ENCODE assay signal across 1 cellular context in genomic region chr12:111171334-111171733, GRCh38.
TF ChIP-seq lines count a peak whose summit lies in the region.

No MANE protein-coding gene starts in this region.

TF ChIP-seq in H1, 55 proteins besides CTCF, POLR2A, EP300 and RAD21 (continued from another document):
- TF ChIP-seq CHD7 (IDR thresholded peaks at IDR 0.05; ENCODE audit: insufficient replicate concordance, low read length) (no peak), RFX5 (IDR thresholded peaks at IDR 0.05; ENCODE audit: borderline replicate concordance, low read depth, low read length) (no peak), CBX8 (IDR thresholded peaks at IDR 0.05; ENCODE audit: borderline replicate concordance, low read depth, low read length) (no peak), EGR1 (IDR thresholded peaks at IDR 0.05; ENCODE audit: borderline replicate concordance, low read depth, low read length) (no peak), GTF2F1 (IDR thresholded peaks at IDR 0.05; ENCODE audit: borderline replicate concordance, low read depth, low read length) (no peak), SP4 (IDR thresholded peaks at IDR 0.05; ENCODE audit: low read length) (no peak), CHD1 (IDR thresholded peaks at IDR 0.05; ENCODE audit: low read depth, low read length) (no peak), SAP30 (IDR thresholded peaks at IDR 0.05; ENCODE audit: insufficient read depth, insufficient replicate concordance, low read length) (no peak), RBBP5 (IDR thresholded peaks at IDR 0.05; ENCODE audit: borderline replicate concordance, low read depth, low read length) (no peak), BCL11A (IDR thresholded peaks at IDR 0.05; ENCODE audit: low read depth in 2 of 2, low read length in 2 of 2) (no peak), JUN (IDR thresholded peaks at IDR 0.05; ENCODE audit: low read depth, low read length) (no peak), USF2 (IDR thresholded peaks at IDR 0.05; ENCODE audit: low read length) (no peak)
- TF ChIP-seq, protein P1, sequence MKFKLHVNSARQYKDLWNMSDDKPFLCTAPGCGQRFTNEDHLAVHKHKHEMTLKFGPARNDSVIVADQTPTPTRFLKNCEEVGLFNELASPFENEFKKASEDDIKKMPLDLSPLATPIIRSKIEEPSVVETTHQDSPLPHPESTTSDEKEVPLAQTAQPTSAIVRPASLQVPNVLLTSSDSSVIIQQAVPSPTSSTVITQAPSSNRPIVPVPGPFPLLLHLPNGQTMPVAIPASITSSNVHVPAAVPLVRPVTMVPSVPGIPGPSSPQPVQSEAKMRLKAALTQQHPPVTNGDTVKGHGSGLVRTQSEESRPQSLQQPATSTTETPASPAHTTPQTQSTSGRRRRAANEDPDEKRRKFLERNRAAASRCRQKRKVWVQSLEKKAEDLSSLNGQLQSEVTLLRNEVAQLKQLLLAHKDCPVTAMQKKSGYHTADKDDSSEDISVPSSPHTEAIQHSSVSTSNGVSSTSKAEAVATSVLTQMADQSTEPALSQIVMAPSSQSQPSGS (IDR thresholded peaks at IDR 0.05; ENCODE audit: low read length) = no peak
